ENCODE assay signal across 15 cellular contexts in the genomic region with DNA sequence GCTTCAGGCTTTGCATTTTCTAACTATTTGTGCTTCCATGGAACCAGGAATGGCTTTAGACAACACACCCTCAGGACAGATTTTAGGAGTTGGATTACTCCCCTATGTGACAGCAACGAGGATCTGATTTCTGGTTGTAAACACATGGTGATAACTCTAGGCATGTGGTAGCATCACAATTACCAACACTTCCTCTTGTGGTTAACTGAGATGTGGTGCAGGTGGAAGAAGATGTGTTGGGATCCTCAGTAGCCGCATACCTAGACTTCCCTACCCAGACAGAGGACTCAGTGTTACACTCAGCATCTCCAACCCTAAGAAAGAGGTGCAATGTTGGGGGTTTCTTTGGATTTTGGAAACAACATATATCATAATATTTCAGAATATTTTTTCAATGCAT.
"Had no signal": no experiment of that assay in that cellular context is flagged by ENCODE, and none has a peak within 500 bp of the region (broad histone marks: within the 10 kb centered on the region; RNA-seq: fewer than 3 reads in every experiment).

No MANE protein-coding gene starts in this region.

- DNase-seq: Karpas-422, KG1, MG63, NCI-H1694 treated with DMSO at 0.1 percent for 48 hours, NCI-H1930, NCI-H2171, NCI-H226, NCI-H446, NCI-H524 treated with DMSO at 0.1 percent for 48 hours, PC-3, SJCRH30, T-helper 1 cell had no signal

- ATAC-seq: Panc1, PC-3, Right ventricle myocardium inferior, SK-N-SH treated with all-trans-retinoic acid at 6 μM for 48 hours had no signal

- H3K4me3 ChIP-seq: MG63, SJCRH30 had no signal
